ENCODE assay signal across 16 cellular contexts in the genomic region with DNA sequence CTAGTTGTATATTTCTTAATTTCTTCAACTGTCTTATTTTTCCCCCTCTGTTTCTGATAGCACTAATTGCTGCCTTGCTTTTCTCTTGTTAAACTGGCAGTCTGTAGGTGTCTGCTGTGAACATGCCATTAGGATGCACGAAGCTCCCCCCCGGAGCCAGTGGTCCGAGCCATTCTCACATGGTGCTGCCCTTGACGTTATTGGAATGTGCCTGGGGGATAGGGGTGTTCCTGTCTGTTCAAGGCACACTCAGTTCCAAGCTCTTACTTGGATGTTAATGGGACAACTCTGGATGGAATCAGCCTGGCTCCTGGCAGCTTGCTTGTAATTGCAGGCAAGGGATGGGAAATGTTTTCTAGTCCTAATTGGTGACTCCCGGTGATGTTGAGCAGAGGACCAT.
A peak's percentile ranks its signal among the peaks of the same experiment; 100 is the strongest.
DNase-seq lines count a peak whose midpoint lies in the region; TF ChIP-seq lines count a peak whose summit lies in the region.
"Had no signal": no experiment of that assay in that cellular context is flagged by ENCODE, and none has a peak within 500 bp of the region (broad histone marks: within the 10 kb centered on the region; RNA-seq: fewer than 3 reads in every experiment).

No MANE protein-coding gene starts in this region.

- H3K36me3 ChIP-seq in adipocyte (ENCODE audit: control insufficient read depth, insufficient read depth, low read length, severe bottlenecking): peaks cover 44% of the 10 kb centered on the region
- H3K36me3 ChIP-seq in right atrium auricular region: peaks cover 30% of the 10 kb centered on the region
- peaks cover under 1 to 24% (median 7%) of the 10 kb centered on the region in 4 donors for H3K36me3 ChIP-seq in sigmoid colon
- peaks cover 10% of the 10 kb centered on the region for H3K36me3 ChIP-seq in effector memory CD4-positive, alpha-beta T cell (ENCODE audit: control insufficient read depth, insufficient read depth, low read length)
- H3K36me3 ChIP-seq in esophagus squamous epithelium: peaks cover 0 to 56% (median 0%) of the 10 kb centered on the region in 3 donors
- H3K36me3 ChIP-seq in PC-9 (ENCODE audit: low read depth): peaks cover 8% of the 10 kb centered on the region; the same call in 1 of the 2 replicates

- H3K4me3 ChIP-seq in adipocyte (ENCODE audit: low read length) (no peak overlapping the region), right atrium auricular region (no peak overlapping the region), sigmoid colon (no peak overlapping the region), esophagus squamous epithelium (no peak overlapping the region), PC-9 (no peak overlapping the region)
- H3K4me3 ChIP-seq in effector memory CD4-positive, alpha-beta T cell (ENCODE audit: insufficient read depth, low read depth, low read length, poor library complexity, severe bottlenecking): no peak overlapping the region
- H3K4me3 ChIP-seq: GM12878, left lung had no signal

- peaks cover 29% of the 10 kb centered on the region; the same call in 1 of the 2 replicates for H3K79me2 ChIP-seq in PC-9 (ENCODE audit: low read depth)

- TF ChIP-seq POLR2A in sigmoid colon (IDR thresholded peaks at IDR 0.05) (no peak), esophagus squamous epithelium (IDR thresholded peaks at IDR 0.05) (no peak)

- no peaks in the 10 kb centered on the region for H3F3A ChIP-seq in PC-9 (ENCODE audit: insufficient read depth, low read depth)

- H3K27me3 ChIP-seq in adipocyte (replicated peaks; ENCODE audit: control insufficient read depth, insufficient read depth, low read length): no peaks in the 10 kb centered on the region
- H3K27me3 ChIP-seq in right atrium auricular region: no peaks in the 10 kb centered on the region
- H3K27me3 ChIP-seq in sigmoid colon: no peaks in the 10 kb centered on the region
- H3K27me3 ChIP-seq in effector memory CD4-positive, alpha-beta T cell (replicated peaks; ENCODE audit: control insufficient read depth, insufficient read depth, low read length, poor library complexity, severe bottlenecking): no peaks in the 10 kb centered on the region
- no peaks in the 10 kb centered on the region for H3K27me3 ChIP-seq in esophagus squamous epithelium
- no peaks in the 10 kb centered on the region for H3K27me3 ChIP-seq in PC-9 (ENCODE audit: insufficient read depth, low read depth)
- H3K27me3 ChIP-seq: brain microvascular endothelial cell, left lung had no signal

- TF ChIP-seq EP300 in sigmoid colon (IDR thresholded peaks at IDR 0.05): peak in 2 of 4 donors; percentile 52 to 55

- intact Hi-C loops in sigmoid colon (cut with DNase I) (no loop called here), esophagus squamous epithelium (cut with DNase I) (no loop called here), PC-9 (cut with micrococcal nuclease; ENCODE audit: unreplicated experiment) (no loop called here)

- BruUV-seq in PC-9 (replicated peaks; lab: Mats Ljungman, UMichigan): no TSS peak

- CTCF ChIA-PET in PC-9 (lab: Charles Lee): no interaction called here

- no peaks in the 10 kb centered on the region; the same call in 1 of the 2 replicates for H4K20me1 ChIP-seq in PC-9 (ENCODE audit: insufficient read depth)

- DNase-seq in EH (ENCODE audit: low read depth) (peak; percentile 53), adipocyte (ENCODE audit: low read depth) (no peak), right atrium auricular region (ENCODE audit: low spot score) (peak; percentile 60), sigmoid colon (no peak), esophagus squamous epithelium (lab: John Stamatoyannopoulos, UW) (no peak), PC-9 (no peak), COLO829 (ENCODE audit: low spot score) (no peak)
- no peak for DNase-seq in effector memory CD4-positive, alpha-beta T cell
- DNase-seq: activated CD4-positive, alpha-beta T cell treated with anti-CD3 and anti-CD28 coated beads for 4 hours; activated T-cell treated with anti-CD3 and anti-CD28 coated beads for 4 hours; brain microvascular endothelial cell; Kasumi-1; left lung; stimulated activated naive CD8-positive, alpha-beta T cell treated with anti-CD3 and anti-CD28 coated beads, Interleukin-15, amount 100 ng/mL, for 72 hours; T1000 had no signal

- H3K4me1 ChIP-seq in adipocyte (ENCODE audit: control insufficient read depth, insufficient read depth, low read length) (peaks cover 23% of the 10 kb centered on the region), right atrium auricular region (peaks cover 0 to 54% of the 10 kb centered on the region in 2 donors), sigmoid colon (peaks cover 0 to 29% (median 25%) of the 10 kb centered on the region in 4 donors), esophagus squamous epithelium (peaks cover 8 to 54% (median 9%) of the 10 kb centered on the region in 3 donors), PC-9 (replicated peaks; ENCODE audit: insufficient read depth) (no peaks in the 10 kb centered on the region)
- H3K4me1 ChIP-seq in effector memory CD4-positive, alpha-beta T cell (ENCODE audit: control insufficient read depth, insufficient read depth, low read length, poor library complexity, severe bottlenecking): no peaks in the 10 kb centered on the region

- H3K4me2 ChIP-seq in PC-9: no peak overlapping the region

- no peak overlapping the region for H2AFZ ChIP-seq in PC-9

- H3K9me2 ChIP-seq in PC-9 (ENCODE audit: insufficient read depth): no peaks in the 10 kb centered on the region

- H3K9me3 ChIP-seq in adipocyte (ENCODE audit: control insufficient read depth, low read length) (no peaks in the 10 kb centered on the region), right atrium auricular region (no peaks in the 10 kb centered on the region), sigmoid colon (no peaks in the 10 kb centered on the region), esophagus squamous epithelium (no peaks in the 10 kb centered on the region), PC-9 (ENCODE audit: insufficient read depth, low read depth) (no peaks in the 10 kb centered on the region)
- H3K9me3 ChIP-seq in effector memory CD4-positive, alpha-beta T cell (ENCODE audit: control insufficient read depth, low read length): no peaks in the 10 kb centered on the region
- H3K9me3 ChIP-seq: left lung had no signal

- POLR2A ChIA-PET in PC-9 (lab: Charles Lee; ENCODE audit: unreplicated experiment): interaction anchor here (0.6 kb wide), 1 partner anchor 145 kb away, joined by 3 read pairs; no protein-coding TSS in a partner anchor

- peak overlapping the region; percentile 11 to 36 for H3K27ac ChIP-seq in right atrium auricular region
- H3K27ac ChIP-seq in sigmoid colon: peak overlapping the region in 3 of 4 donors; percentile 5 to 38 (median 35)
- H3K27ac ChIP-seq in effector memory CD4-positive, alpha-beta T cell (ENCODE audit: insufficient read depth, low read length, poor library complexity, severe bottlenecking): no peak overlapping the region
- peak overlapping the region in 2 of 4 donors; percentile 25 to 43 for H3K27ac ChIP-seq in esophagus squamous epithelium
- no peak overlapping the region for H3K27ac ChIP-seq in PC-9
- H3K27ac ChIP-seq: brain microvascular endothelial cell, left lung had no signal

- H3K9ac ChIP-seq in adipocyte (ENCODE audit: low read length): peak overlapping the region; percentile 22

- WGBS in sigmoid colon, 2 donors: 92% methylated on average over 5 of the region's 5 CpGs
- WGBS in esophagus squamous epithelium, 2 donors: 60 to 70% methylated on average over 5 of the region's 5 CpGs

- no peak for TF ChIP-seq CTCF in right atrium auricular region (IDR thresholded peaks at IDR 0.05)
- no peak for TF ChIP-seq CTCF in sigmoid colon (IDR thresholded peaks at IDR 0.05)
- no peak for TF ChIP-seq CTCF in esophagus squamous epithelium (IDR thresholded peaks at IDR 0.05)
- no peak for TF ChIP-seq CTCF in PC-9 (conservative IDR thresholded peaks at IDR 0.05)

Comparison
In these comparisons a context has a peak if more than half of its experiments do, and no peak if none do; other contexts are left out.
1. DNase-seq: peak in EH (single experiment) and right atrium auricular region (single experiment); none in adipocyte (single experiment), sigmoid colon (single experiment), effector memory CD4-positive, alpha-beta T cell (0 of 3), esophagus squamous epithelium (single experiment), PC-9 (0 of 2) and COLO829 (single experiment).
2. H3K27ac ChIP-seq: peak in right atrium auricular region (2 of 2) and sigmoid colon (3 of 4); none in effector memory CD4-positive, alpha-beta T cell (single experiment) and PC-9 (single experiment).